Comparison of ENCODE assay signal across 26 cellular contexts in genomic region chr6:157625764-157626163, GRCh38.
DNase-seq lines count a peak whose midpoint lies in the region; ATAC-seq and TF ChIP-seq lines count a peak whose summit lies in the region.
"Had no signal": no experiment of that assay in that cellular context is flagged by ENCODE, and none has a peak within 500 bp of the region (broad histone marks: within the 10 kb centered on the region; RNA-seq: fewer than 3 reads in every experiment).

No MANE protein-coding gene starts in this region.

- no peaks in the 10 kb centered on the region for H3K9me3 ChIP-seq in left lung
- no peaks in the 10 kb centered on the region for H3K9me3 ChIP-seq in effector memory CD4-positive, alpha-beta T cell (ENCODE audit: control insufficient read depth, low read length)
- H3K9me3 ChIP-seq: MG63, psoas muscle, upper lobe of right lung had no signal

- H3K9me3 Mint-ChIP-seq in stimulated activated memory B cell treated with anti-CD40 and anti-IgM and Interleukin-4, amounts not matched to agents 10 μg/mL and 1 μg/mL and 100 μg/mL, for 72 hours, result peaks cover 5% of the 10 kb centered on the region
- H3K9me3 Mint-ChIP-seq: mesothelial cell of epicardium had no signal

- peak; percentile 25 for ATAC-seq in left lung
- no peak for ATAC-seq in stimulated activated memory B cell treated with anti-CD40 and anti-IgM and Interleukin-4, amounts not matched to agents 10 μg/mL and 1 μg/mL and 100 μg/mL, for 72 hours
- ATAC-seq in HG03432 (IDR thresholded peaks at IDR 0.05; ENCODE audit: unreplicated experiment), result no peak
- ATAC-seq: naive thymus-derived CD4-positive, alpha-beta T cell; stimulated activated naive B cell treated with anti-CD40 and anti-IgM and Interleukin-4, amounts not matched to agents 10 μg/mL and 1 μg/mL and 100 μg/mL, for 72 hours; T-cell had no signal

- intact Hi-C loops in left lung (cut with DNase I), result no loop called here

- H3K27me3 Mint-ChIP-seq in stimulated activated memory B cell treated with anti-CD40 and anti-IgM and Interleukin-4, amounts not matched to agents 10 μg/mL and 1 μg/mL and 100 μg/mL, for 72 hours, result no peaks in the 10 kb centered on the region
- H3K27me3 Mint-ChIP-seq: activated naive CD8-positive, alpha-beta T cell; activated T-cell treated with anti-CD3 and anti-CD28 coated beads, Interleukin-2, amount 50 U/mL, for 24 hours; dendritic cell treated with granulocyte-macrophage colony-stimulating factor and Interleukin-4, amounts not matched to agents 40 ng/mL and 50 ng/mL, for 4 days; naive thymus-derived CD4-positive, alpha-beta T cell; stimulated activated naive B cell treated with anti-CD40 and anti-IgM and Interleukin-4, amounts not matched to agents 10 μg/mL and 1 μg/mL and 100 μg/mL, for 72 hours; T-cell had no signal

- no peak overlapping the region for H3K4me3 Mint-ChIP-seq in stimulated activated memory B cell treated with anti-CD40 and anti-IgM and Interleukin-4, amounts not matched to agents 10 μg/mL and 1 μg/mL and 100 μg/mL, for 72 hours
- H3K4me3 Mint-ChIP-seq: activated naive CD8-positive, alpha-beta T cell; activated T-cell treated with anti-CD3 and anti-CD28 coated beads, Interleukin-2, amount 50 U/mL, for 24 hours; dendritic cell treated with granulocyte-macrophage colony-stimulating factor and Interleukin-4, amounts not matched to agents 40 ng/mL and 50 ng/mL, for 4 days; mesothelial cell of epicardium; naive thymus-derived CD4-positive, alpha-beta T cell; stimulated activated naive B cell treated with anti-CD40 and anti-IgM and Interleukin-4, amounts not matched to agents 10 μg/mL and 1 μg/mL and 100 μg/mL, for 72 hours; T-cell had no signal

- no peak overlapping the region for H3K4me3 ChIP-seq in GM12865 (ENCODE audit: low read depth, low read length)
- H3K4me3 ChIP-seq in left lung, result no peak overlapping the region
- no peak overlapping the region for H3K4me3 ChIP-seq in effector memory CD4-positive, alpha-beta T cell (ENCODE audit: insufficient read depth, low read depth, low read length, poor library complexity, severe bottlenecking)
- H3K4me3 ChIP-seq: MG63, psoas muscle, upper lobe of right lung had no signal

- peaks cover 22% of the 10 kb centered on the region for H3K4me1 Mint-ChIP-seq in stimulated activated memory B cell treated with anti-CD40 and anti-IgM and Interleukin-4, amounts not matched to agents 10 μg/mL and 1 μg/mL and 100 μg/mL, for 72 hours

- H3K27me3 ChIP-seq in left lung, result no peaks in the 10 kb centered on the region
- no peaks in the 10 kb centered on the region for H3K27me3 ChIP-seq in effector memory CD4-positive, alpha-beta T cell (replicated peaks; ENCODE audit: control insufficient read depth, insufficient read depth, low read length, poor library complexity, severe bottlenecking)
- H3K27me3 ChIP-seq: MG63, upper lobe of right lung had no signal

- peak overlapping the region; percentile 15 for H3K27ac Mint-ChIP-seq in stimulated activated memory B cell treated with anti-CD40 and anti-IgM and Interleukin-4, amounts not matched to agents 10 μg/mL and 1 μg/mL and 100 μg/mL, for 72 hours
- H3K27ac Mint-ChIP-seq: activated naive CD8-positive, alpha-beta T cell; activated T-cell treated with anti-CD3 and anti-CD28 coated beads, Interleukin-2, amount 50 U/mL, for 24 hours; dendritic cell treated with granulocyte-macrophage colony-stimulating factor and Interleukin-4, amounts not matched to agents 40 ng/mL and 50 ng/mL, for 4 days; mesothelial cell of epicardium; naive thymus-derived CD4-positive, alpha-beta T cell; stimulated activated naive B cell treated with anti-CD40 and anti-IgM and Interleukin-4, amounts not matched to agents 10 μg/mL and 1 μg/mL and 100 μg/mL, for 72 hours; T-cell had no signal

- no peak overlapping the region for H3K27ac ChIP-seq in left lung
- H3K27ac ChIP-seq in effector memory CD4-positive, alpha-beta T cell (ENCODE audit: insufficient read depth, low read length, poor library complexity, severe bottlenecking), result no peak overlapping the region
- H3K27ac ChIP-seq: psoas muscle, upper lobe of right lung had no signal

- H3K4me1 ChIP-seq in left lung, result no peaks in the 10 kb centered on the region
- H3K4me1 ChIP-seq in effector memory CD4-positive, alpha-beta T cell (ENCODE audit: control insufficient read depth, insufficient read depth, low read length, poor library complexity, severe bottlenecking), result no peaks in the 10 kb centered on the region
- H3K4me1 ChIP-seq: psoas muscle, upper lobe of right lung had no signal

- DNase-seq in GM12865 (ENCODE audit: low read depth) (peak; percentile 23), amniotic epithelial cell (ENCODE audit: low read depth) (peak; percentile 45), left lung (no peak), GM19240 (ENCODE audit: insufficient read length, low spot score) (no peak)
- DNase-seq in effector memory CD4-positive, alpha-beta T cell, result no peak
- no peak for DNase-seq in effector CD8-positive, alpha-beta T cell (lab: John Stamatoyannopoulos, UW)
- DNase-seq: activated effector memory CD4-positive, alpha-beta T cell treated with anti-CD3 and anti-CD28 coated beads, Interleukin-2, amount 50 U/mL, for 16 hours; activated T-cell treated with anti-CD3 and anti-CD28 coated beads, Interleukin-2, amount 50 U/mL, for 24 hours; aorta; caudate nucleus; islet precursor cell; KG1; MG63; naive thymus-derived CD4-positive, alpha-beta T cell; NCI-H2029; NCI-H524 treated with DMSO at 0.1 percent for 48 hours; psoas muscle; stimulated activated naive B cell treated with anti-CD40 and anti-IgM and Interleukin-4, amounts not matched to agents 10 μg/mL and 1 μg/mL and 100 μg/mL, for 72 hours; substantia nigra; T-cell; upper lobe of right lung had no signal

- no peaks in the 10 kb centered on the region for H3K36me3 ChIP-seq in left lung
- H3K36me3 ChIP-seq in effector memory CD4-positive, alpha-beta T cell (ENCODE audit: control insufficient read depth, insufficient read depth, low read length), result no peaks in the 10 kb centered on the region
- H3K36me3 ChIP-seq: MG63, upper lobe of right lung had no signal

- peaks cover 19% of the 10 kb centered on the region for H3K36me3 Mint-ChIP-seq in stimulated activated memory B cell treated with anti-CD40 and anti-IgM and Interleukin-4, amounts not matched to agents 10 μg/mL and 1 μg/mL and 100 μg/mL, for 72 hours
- H3K36me3 Mint-ChIP-seq: activated naive CD8-positive, alpha-beta T cell; mesothelial cell of epicardium; T-cell had no signal

- no peak for TF ChIP-seq CTCF in GM12865 (IDR thresholded peaks at IDR 0.05; ENCODE audit: insufficient read depth, low read depth, low read length, missing control alignments)
- TF ChIP-seq CTCF in left lung (IDR thresholded peaks at IDR 0.05), result no peak

Comparison
In these comparisons a context has a peak if more than half of its experiments do, and no peak if none do; other contexts are left out.
1. DNase-seq: peak in GM12865 (single experiment) and amniotic epithelial cell (single experiment); none in left lung (0 of 2), effector memory CD4-positive, alpha-beta T cell (0 of 3), effector CD8-positive, alpha-beta T cell (single experiment) and GM19240 (single experiment).